ENCODE assay signal across 1 cellular context in genomic region chr15:42148808-42149492, GRCh38.
TF ChIP-seq lines count a peak whose summit lies in the region.

No MANE protein-coding gene starts in this region.

TF ChIP-seq in H1, 55 proteins besides CTCF, POLR2A, EP300 and RAD21:
- TF ChIP-seq POLR2AphosphoS5 (IDR thresholded peaks at IDR 0.05; ENCODE audit: low read depth, low read length): no peak
- TF ChIP-seq SP4 (IDR thresholded peaks at IDR 0.05; ENCODE audit: low read length): no peak
- TF ChIP-seq RFX5 (IDR thresholded peaks at IDR 0.05; ENCODE audit: borderline replicate concordance, low read depth, low read length): no peak
- TF ChIP-seq CHD1 (IDR thresholded peaks at IDR 0.05; ENCODE audit: low read depth, low read length): no peak
- TF ChIP-seq SP2 (IDR thresholded peaks at IDR 0.05; ENCODE audit: low read length): no peak
- TF ChIP-seq BCL11A (IDR thresholded peaks at IDR 0.05; ENCODE audit: low read depth in 2 of 2, low read length in 2 of 2): no peak
- no peak for TF ChIP-seq SP1 (IDR thresholded peaks at IDR 0.05; ENCODE audit: low read depth, low read length)
- no peak for TF ChIP-seq RXRA (IDR thresholded peaks at IDR 0.05; ENCODE audit: insufficient read depth, low read depth, low read length)
- TF ChIP-seq BACH1 (IDR thresholded peaks at IDR 0.05; ENCODE audit: low read length): no peak
- TF ChIP-seq SUZ12 (IDR thresholded peaks at IDR 0.05; ENCODE audit: low read length): no peak
- TF ChIP-seq YY1 (IDR thresholded peaks at IDR 0.05; ENCODE audit: low read depth, low read length): no peak
- TF ChIP-seq RBBP5 (IDR thresholded peaks at IDR 0.05; ENCODE audit: borderline replicate concordance, low read depth, low read length): no peak
- TF ChIP-seq USF2 (IDR thresholded peaks at IDR 0.05; ENCODE audit: low read length): no peak
TF ChIP-seq in H1: peak in this region for 0.
